In the genomic region with DNA sequence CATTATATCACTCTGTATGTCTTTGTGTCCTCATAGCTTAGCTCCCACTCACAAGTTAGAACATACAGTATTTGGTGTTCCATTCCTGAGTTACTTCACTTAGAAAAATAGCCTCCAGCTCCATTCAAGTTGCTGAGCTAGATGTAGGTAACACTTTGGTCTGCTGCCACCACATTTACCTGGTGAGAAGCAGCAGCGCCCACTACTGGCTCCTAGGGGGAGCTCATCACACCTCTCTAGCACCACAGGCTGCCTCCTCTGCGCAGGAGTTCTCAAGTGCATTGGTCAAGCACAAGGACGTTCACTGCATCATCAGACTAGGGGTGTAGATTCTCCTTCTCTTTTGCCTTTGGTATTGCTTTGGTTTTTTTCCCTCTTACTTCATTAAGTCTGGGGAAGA, we compare ENCODE assay signal across 12 cellular contexts.
DNase-seq lines count a peak whose midpoint lies in the region; ATAC-seq, FAIRE-seq and TF ChIP-seq lines count a peak whose summit lies in the region.
"Had no signal": no experiment of that assay in that cellular context is flagged by ENCODE, and none has a peak within 500 bp of the region (broad histone marks: within the 10 kb centered on the region; RNA-seq: fewer than 3 reads in every experiment).

No MANE protein-coding gene starts in this region.

- no peak overlapping the region for H3K4me3 ChIP-seq in AG10803 (ENCODE audit: low read length)
- H3K4me3 ChIP-seq in RWPE2 (ENCODE audit: severe bottlenecking): no peak overlapping the region
- H3K4me3 ChIP-seq in keratinocyte (ENCODE audit: control insufficient read depth in 2 of 3, extremely low read depth in 1 of 3, insufficient read depth in 2 of 3, low read depth in 1 of 3, low read length in 3 of 3): no peak overlapping the region

- H3K27me3 ChIP-seq in RWPE2 (ENCODE audit: insufficient read depth, poor library complexity, severe bottlenecking) (no peaks in the 10 kb centered on the region), keratinocyte (ENCODE audit: control insufficient read depth, extremely low read depth, insufficient read depth, low read length) (no peaks in the 10 kb centered on the region)

- H3K36me3 ChIP-seq in RWPE2 (ENCODE audit: low read depth) (no peaks in the 10 kb centered on the region), keratinocyte (ENCODE audit: control insufficient read depth in 2 of 2, extremely low read depth in 1 of 2, insufficient read depth in 2 of 2, low read length in 2 of 2) (no peaks in the 10 kb centered on the region)

- dilution Hi-C loops in keratinocyte (cut with MboI; ENCODE audit: extremely low pct_ligation_motif_present, low sequenced_read_pairs): no loop called here

- no peaks in the 10 kb centered on the region for H4K20me1 ChIP-seq in keratinocyte (ENCODE audit: control insufficient read depth, extremely low read depth, insufficient read depth, low read length)

- TF ChIP-seq CTCF in AG10803 (conservative IDR thresholded peaks at IDR 0.05; ENCODE audit: low read length) (peak; percentile 19; the same call in 1 of the 2 replicates), RWPE2 (IDR thresholded peaks at IDR 0.05; ENCODE audit: poor library complexity, severe bottlenecking) (peak; percentile 26), keratinocyte (optimal IDR thresholded peaks at IDR 0.05 in 1 of 3, IDR thresholded peaks at IDR 0.05 in 1 of 3, conservative IDR thresholded peaks at IDR 0.05 in 1 of 3; ENCODE audit: extremely low read depth in 1 of 3, insufficient read depth in 2 of 3, low read length in 3 of 3) (peak; percentile 53 to 81 (median 76))

- H3K27ac ChIP-seq in RWPE2 (ENCODE audit: poor library complexity, severe bottlenecking) (no peak overlapping the region), keratinocyte (ENCODE audit: control insufficient read depth, insufficient read depth, low read length) (no peak overlapping the region)

- H3K4me2 ChIP-seq in keratinocyte (ENCODE audit: control insufficient read depth, extremely low read depth, insufficient read depth, low read depth, low read length): no peak overlapping the region

- no peaks in the 10 kb centered on the region for H3K9me1 ChIP-seq in keratinocyte (ENCODE audit: control insufficient read depth, extremely low read depth, insufficient read depth, low read length)

- no peak overlapping the region for H2AFZ ChIP-seq in keratinocyte (ENCODE audit: control insufficient read depth, low read length)

- H3K9ac ChIP-seq in keratinocyte (ENCODE audit: control insufficient read depth, extremely low read depth, insufficient read depth, low read length): no peak overlapping the region

- no peaks in the 10 kb centered on the region for H3K79me2 ChIP-seq in keratinocyte (ENCODE audit: control insufficient read depth, insufficient read depth, low read length)

- no peak for FAIRE-seq in keratinocyte (lab: Jason Lieb, UNC)
- FAIRE-seq: GM19239 had no signal

- H3K4me1 ChIP-seq in RWPE2 (ENCODE audit: insufficient read depth, poor library complexity, severe bottlenecking) (no peaks in the 10 kb centered on the region), keratinocyte (ENCODE audit: control insufficient read depth, extremely low read depth, insufficient read depth, low read length) (no peaks in the 10 kb centered on the region)

- no peak for ATAC-seq in RWPE2 (ENCODE audit: low read depth)

- H3K9me3 ChIP-seq in RWPE2 (ENCODE audit: severe bottlenecking): peaks cover 3% of the 10 kb centered on the region
- no peaks in the 10 kb centered on the region for H3K9me3 ChIP-seq in keratinocyte (ENCODE audit: control insufficient read depth, low read depth, low read length)

- peak; percentile 9 for DNase-seq in AG10803 (ENCODE audit: low read depth)
- peak; percentile 58 for DNase-seq in H4 (ENCODE audit: low spot score)
- no peak for DNase-seq in RWPE2 (ENCODE audit: low spot score)
- peak; percentile 2 for DNase-seq in keratinocyte (ENCODE audit: low read depth, low spot score)
- no peak for DNase-seq in putamen (ENCODE audit: low spot score)
- no peak for DNase-seq in EL
- no peak for DNase-seq in midbrain (lab: John Stamatoyannopoulos, UW)
- no peak for DNase-seq in AG08395 (ENCODE audit: low spot score)
- DNase-seq: activated gamma-delta T cell, DMS79 treated with DMSO at 0.1 percent for 48 hours, NCI-H187 had no signal

Comparison
In these comparisons a context has a peak if more than half of its experiments do, and no peak if none do; other contexts are left out.
1. DNase-seq: peak in AG10803 (single experiment), H4 (single experiment) and keratinocyte (single experiment); none in RWPE2 (single experiment), putamen (single experiment), EL (single experiment), midbrain (single experiment) and AG08395 (single experiment).
2. CTCF ChIP-seq: peak in every context shown above with its lines; median percentile 76 in keratinocyte; 26 in RWPE2; 19 in AG10803.